8 cellular contexts compared by ENCODE assay signal in genomic region chr12:27970391-27970980, GRCh38. TPM values are rescaled to one million over a fixed set of nuclear protein-coding genes. Genes with fewer than 3 reads are reported as not detected.
A peak's percentile ranks its signal among the peaks of the same experiment; 100 is the strongest.
DNase-seq lines count a peak whose midpoint lies in the region; ATAC-seq and TF ChIP-seq lines count a peak whose summit lies in the region.

No MANE protein-coding gene starts in this region.

- intact Hi-C loops in activated CD4-positive, alpha-beta memory T cell treated with anti-CD3 and anti-CD28 coated beads for 36 hours (cut with micrococcal nuclease) = loop anchor here (5.0 to 10.0 kb wide), 2 partner anchors 97 to 204 kb away; no protein-coding TSS in a partner anchor

- peaks cover 87% of the 10 kb centered on the region for H3K27me3 ChIP-seq in hepatocyte

- CTCF ChIA-PET in activated CD4-positive, alpha-beta memory T cell treated with anti-CD3 and anti-CD28 coated beads for 36 hours (lab: Charles Lee) = interaction anchor here (0.8 to 1.8 kb wide), 6 partner anchors 18 to 567 kb away, joined by 3 to 4 read pairs (median 3); no protein-coding TSS in a partner anchor
- CTCF ChIA-PET in activated CD4-positive, alpha-beta memory T cell treated with anti-CD3 and anti-CD28 coated beads, Interleukin-2, amount 10 ng/mL, durations not matched to agents 7 days and 5 days (lab: Charles Lee) = no interaction called here

- no peaks in the 10 kb centered on the region for H3K36me3 ChIP-seq in hepatocyte (replicated peaks; ENCODE audit: insufficient read depth, low read depth)

- H4K20me1 ChIP-seq in hepatocyte (ENCODE audit: insufficient read depth, poor library complexity, severe bottlenecking) = no peaks in the 10 kb centered on the region

- no peaks in the 10 kb centered on the region for H3K9me3 ChIP-seq in hepatocyte (ENCODE audit: low read depth)

- peaks cover 77% of the 10 kb centered on the region for H3K27me3 Mint-ChIP-seq in activated CD4-positive, alpha-beta memory T cell treated with anti-CD3 and anti-CD28 coated beads for 36 hours
- peaks cover 83% of the 10 kb centered on the region for H3K27me3 Mint-ChIP-seq in activated CD4-positive, alpha-beta memory T cell treated with anti-CD3 and anti-CD28 coated beads, Interleukin-2, amount 10 ng/mL, durations not matched to agents 7 days and 5 days

- WGBS in hepatocyte (ENCODE audit: low lambda C conversion rate, missing lambda C conversion rate) = 2% methylated on average over 18 of the region's 64 CpGs

- H3K27ac ChIP-seq in hepatocyte (no peak overlapping the region), skin epidermis (peak overlapping the region in 17 of 21 experiments; percentile 19 to 79 (median 61))

- H3K9me3 Mint-ChIP-seq in activated CD4-positive, alpha-beta memory T cell treated with anti-CD3 and anti-CD28 coated beads for 36 hours = no peaks in the 10 kb centered on the region
- no peaks in the 10 kb centered on the region for H3K9me3 Mint-ChIP-seq in activated CD4-positive, alpha-beta memory T cell treated with anti-CD3 and anti-CD28 coated beads, Interleukin-2, amount 10 ng/mL, durations not matched to agents 7 days and 5 days
- no peaks in the 10 kb centered on the region for H3K9me3 Mint-ChIP-seq in activated naive CD4-positive, alpha-beta T cell treated with anti-CD3 and anti-CD28 coated beads, Interleukin-2, amount 50 U/mL, for 72 hours

- no peaks in the 10 kb centered on the region for H3K9me2 ChIP-seq in hepatocyte (replicated peaks; ENCODE audit: insufficient read depth)

- no peak for TF ChIP-seq CTCF in hepatocyte (IDR thresholded peaks at IDR 0.05; ENCODE audit: poor library complexity)

- H3K4me1 Mint-ChIP-seq in activated CD4-positive, alpha-beta memory T cell treated with anti-CD3 and anti-CD28 coated beads for 36 hours (ENCODE audit: low read depth) = peaks cover 29% of the 10 kb centered on the region
- H3K4me1 Mint-ChIP-seq in activated CD4-positive, alpha-beta memory T cell treated with anti-CD3 and anti-CD28 coated beads, Interleukin-2, amount 10 ng/mL, durations not matched to agents 7 days and 5 days = peaks cover 20% of the 10 kb centered on the region

- ATAC-seq in HG02973 (IDR thresholded peaks at IDR 0.05; ENCODE audit: unreplicated experiment) = peak; percentile 25
- ATAC-seq in activated naive CD4-positive, alpha-beta T cell treated with anti-CD3 and anti-CD28 coated beads, Interleukin-2, amount 50 U/mL, for 72 hours = peak; percentile 30 to 40

- DNase-seq in activated CD4-positive, alpha-beta memory T cell treated with anti-CD3 and anti-CD28 coated beads for 36 hours = no peak
- no peak for DNase-seq in activated CD4-positive, alpha-beta memory T cell treated with anti-CD3 and anti-CD28 coated beads, Interleukin-2, amount 10 ng/mL, durations not matched to agents 7 days and 5 days
- DNase-seq in activated naive CD4-positive, alpha-beta T cell treated with anti-CD3 and anti-CD28 coated beads, Interleukin-2, amount 50 U/mL, for 72 hours (ENCODE audit: low spot score in 2 of 2) = peak in 1 of 2 donors; percentile 22
- DNase-seq in hepatocyte (ENCODE audit: low spot score) (peak; percentile 47), UCSD-AML1 (lab: John Stamatoyannopoulos, UW; ENCODE audit: unreplicated experiment) (no peak)
- no peak for DNase-seq in stimulated activated CD4-positive, alpha-beta T cell treated with anti-CD3 and anti-CD28 coated beads, Interleukin-2, amount 100 ng/mL, for 24 hours

- peak overlapping the region; percentile 29 for H2AFZ ChIP-seq in hepatocyte

- peak overlapping the region; percentile 97 for H3K4me2 ChIP-seq in hepatocyte

- no peak overlapping the region for H3K27ac Mint-ChIP-seq in activated CD4-positive, alpha-beta memory T cell treated with anti-CD3 and anti-CD28 coated beads for 36 hours
- no peak overlapping the region for H3K27ac Mint-ChIP-seq in activated CD4-positive, alpha-beta memory T cell treated with anti-CD3 and anti-CD28 coated beads, Interleukin-2, amount 10 ng/mL, durations not matched to agents 7 days and 5 days
- no peak overlapping the region for H3K27ac Mint-ChIP-seq in activated naive CD4-positive, alpha-beta T cell treated with anti-CD3 and anti-CD28 coated beads, Interleukin-2, amount 50 U/mL, for 72 hours

- no peaks in the 10 kb centered on the region for H3K79me2 ChIP-seq in hepatocyte

- POLR2A ChIA-PET in activated CD4-positive, alpha-beta memory T cell treated with anti-CD3 and anti-CD28 coated beads for 36 hours (lab: Charles Lee) = no interaction called here
- POLR2A ChIA-PET in activated CD4-positive, alpha-beta memory T cell treated with anti-CD3 and anti-CD28 coated beads, Interleukin-2, amount 10 ng/mL, durations not matched to agents 7 days and 5 days (lab: Charles Lee) = interaction anchor here (0.7 kb wide), 1 partner anchor 43 kb away, joined by 3 read pairs; no protein-coding TSS in a partner anchor

- H3K4me1 ChIP-seq in hepatocyte (ENCODE audit: insufficient read depth) = peaks cover 32% of the 10 kb centered on the region

- H3K36me3 Mint-ChIP-seq in activated CD4-positive, alpha-beta memory T cell treated with anti-CD3 and anti-CD28 coated beads for 36 hours = no peaks in the 10 kb centered on the region
- no peaks in the 10 kb centered on the region for H3K36me3 Mint-ChIP-seq in activated CD4-positive, alpha-beta memory T cell treated with anti-CD3 and anti-CD28 coated beads, Interleukin-2, amount 10 ng/mL, durations not matched to agents 7 days and 5 days (ENCODE audit: low read depth)
- peaks cover 0 to 10% of the 10 kb centered on the region in 2 donors for H3K36me3 Mint-ChIP-seq in activated naive CD4-positive, alpha-beta T cell treated with anti-CD3 and anti-CD28 coated beads, Interleukin-2, amount 50 U/mL, for 72 hours

- peak overlapping the region; percentile 23 for H3K4me3 Mint-ChIP-seq in activated CD4-positive, alpha-beta memory T cell treated with anti-CD3 and anti-CD28 coated beads for 36 hours
- no peak overlapping the region for H3K4me3 Mint-ChIP-seq in activated CD4-positive, alpha-beta memory T cell treated with anti-CD3 and anti-CD28 coated beads, Interleukin-2, amount 10 ng/mL, durations not matched to agents 7 days and 5 days

- H3K4me3 ChIP-seq in hepatocyte (peak overlapping the region; percentile 32), skin epidermis (peak overlapping the region; percentile 36 to 54 (median 43))

RNA-seq across cellular contexts. Expression of gene PTHLH, which starts 2.0 kb away (rescaled TPM):
- under 1 TPM in 1 of 2 experiments, not detected in 1; 0.12 TPM for total RNA-seq in activated CD4-positive, alpha-beta memory T cell treated with anti-CD3 and anti-CD28 coated beads for 36 hours
- not detected for total RNA-seq in activated CD4-positive, alpha-beta memory T cell treated with anti-CD3 and anti-CD28 coated beads, Interleukin-2, amount 10 ng/mL, durations not matched to agents 7 days and 5 days
- not detected for total RNA-seq in activated naive CD4-positive, alpha-beta T cell treated with anti-CD3 and anti-CD28 coated beads, Interleukin-2, amount 50 U/mL, for 72 hours
- total RNA-seq in hepatocyte = 1.8 and 4.5 TPM in 2 replicates
- polyA plus RNA-seq in hepatocyte = 2.7 and 3.1 TPM in 2 replicates
